Comparison of ENCODE assay signal across 1 cellular context in genomic region chr1:151324390-151324930, GRCh38.
TF ChIP-seq lines count a peak whose summit lies in the region.

No MANE protein-coding gene starts in this region.

TF ChIP-seq in GM12878, 131 proteins besides CTCF, POLR2A, EP300 and RAD21:
- no peak for TF ChIP-seq YBX1 (IDR thresholded peaks at IDR 0.05)
- TF ChIP-seq TAF1 (IDR thresholded peaks at IDR 0.05; ENCODE audit: borderline replicate concordance, low read depth, low read length) = no peak
- no peak for TF ChIP-seq PAX5 (IDR thresholded peaks at IDR 0.05; ENCODE audit: borderline replicate concordance, low read depth, low read length)
- no peak for TF ChIP-seq NFXL1 (IDR thresholded peaks at IDR 0.05; ENCODE audit: borderline replicate concordance)
- TF ChIP-seq ESRRA (IDR thresholded peaks at IDR 0.05; ENCODE audit: low read length) = no peak
- TF ChIP-seq CREM (IDR thresholded peaks at IDR 0.05; ENCODE audit: low read depth) = no peak
- no peak for TF ChIP-seq SMAD5 (IDR thresholded peaks at IDR 0.05; ENCODE audit: low read depth)
- no peak for TF ChIP-seq SIN3A (IDR thresholded peaks at IDR 0.05; ENCODE audit: low read depth, low read length)
TF ChIP-seq in GM12878: peak in this region for 0.
